In genomic region chr4:139078926-139079325, GRCh38 we compare ENCODE assay signal across 23 cellular contexts.
"Had no signal": no experiment of that assay in that cellular context is flagged by ENCODE, and none has a peak within 500 bp of the region (broad histone marks: within the 10 kb centered on the region; RNA-seq: fewer than 3 reads in every experiment).

No MANE protein-coding gene starts in this region.

- H3K27ac Mint-ChIP-seq: activated CD4-positive, alpha-beta memory T cell treated with anti-CD3 and anti-CD28 coated beads for 36 hours; activated CD8-positive, alpha-beta memory T cell treated with anti-CD3 and anti-CD28 coated beads, Interleukin-2, amount 10 ng/mL, durations not matched to agents 7 days and 5 days; dendritic cell treated with granulocyte-macrophage colony-stimulating factor and Interleukin-4, amounts not matched to agents 40 ng/mL and 50 ng/mL, for 4 days; mesothelial cell of epicardium; nephron progenitor cell; stimulated activated naive CD8-positive, alpha-beta T cell treated with anti-CD3 and anti-CD28 coated beads, Interleukin-15, amount 100 ng/mL, for 72 hours had no signal

- H3K36me3 Mint-ChIP-seq: activated naive CD8-positive, alpha-beta T cell had no signal

- H3K27me3 ChIP-seq: hepatocyte, suprapubic skin, transverse colon, vagina had no signal

- DNase-seq: activated CD4-positive, alpha-beta memory T cell treated with anti-CD3 and anti-CD28 coated beads for 36 hours; activated CD4-positive, alpha-beta T cell treated with anti-CD3 and anti-CD28 coated beads for 4 hours; activated CD8-positive, alpha-beta memory T cell treated with anti-CD3 and anti-CD28 coated beads, Interleukin-2, amount 10 ng/mL, durations not matched to agents 7 days and 5 days; effector CD8-positive, alpha-beta T cell; left colon; nephron progenitor cell; nucleus accumbens; retina; small intestine; stimulated activated CD4-positive, alpha-beta T cell treated with anti-CD3 and anti-CD28 coated beads, Interleukin-15, amount 100 ng/mL, for 24 hours; stimulated activated CD4-positive, alpha-beta T cell treated with anti-CD3 and anti-CD28 coated beads, Interleukin-2, amount 100 ng/mL, for 48 hours; stimulated activated naive CD8-positive, alpha-beta T cell treated with anti-CD3 and anti-CD28 coated beads, Interleukin-15, amount 100 ng/mL, for 72 hours; T-helper 2 cell; transverse colon had no signal

- H3K27ac ChIP-seq: hepatocyte, suprapubic skin, vagina had no signal

- H3K4me3 ChIP-seq: hepatocyte, lung, suprapubic skin, transverse colon, vagina had no signal

- H3K9me3 Mint-ChIP-seq: activated CD4-positive, alpha-beta memory T cell treated with anti-CD3 and anti-CD28 coated beads for 36 hours; dendritic cell treated with granulocyte-macrophage colony-stimulating factor and Interleukin-4, amounts not matched to agents 40 ng/mL and 50 ng/mL, for 4 days; mesothelial cell of epicardium; nephron progenitor cell; stimulated activated naive CD8-positive, alpha-beta T cell treated with anti-CD3 and anti-CD28 coated beads, Interleukin-15, amount 100 ng/mL, for 72 hours had no signal

- H3K27me3 Mint-ChIP-seq: activated CD4-positive, alpha-beta memory T cell treated with anti-CD3 and anti-CD28 coated beads for 36 hours; activated CD8-positive, alpha-beta memory T cell treated with anti-CD3 and anti-CD28 coated beads, Interleukin-2, amount 10 ng/mL, durations not matched to agents 7 days and 5 days; activated naive CD8-positive, alpha-beta T cell; dendritic cell treated with granulocyte-macrophage colony-stimulating factor and Interleukin-4, amounts not matched to agents 40 ng/mL and 50 ng/mL, for 4 days; stimulated activated naive CD8-positive, alpha-beta T cell treated with anti-CD3 and anti-CD28 coated beads, Interleukin-15, amount 100 ng/mL, for 72 hours had no signal

- H2AFZ ChIP-seq: hepatocyte had no signal

- H3K9me3 ChIP-seq: suprapubic skin, transverse colon, vagina had no signal

- H3K4me2 ChIP-seq: hepatocyte had no signal

- H3K36me3 ChIP-seq: suprapubic skin, transverse colon, vagina had no signal

- FAIRE-seq: bronchial epithelial cell, small intestine had no signal

- H3K4me3 Mint-ChIP-seq: activated CD4-positive, alpha-beta memory T cell treated with anti-CD3 and anti-CD28 coated beads for 36 hours; activated CD8-positive, alpha-beta memory T cell treated with anti-CD3 and anti-CD28 coated beads, Interleukin-2, amount 10 ng/mL, durations not matched to agents 7 days and 5 days; activated naive CD8-positive, alpha-beta T cell; dendritic cell treated with granulocyte-macrophage colony-stimulating factor and Interleukin-4, amounts not matched to agents 40 ng/mL and 50 ng/mL, for 4 days; mesothelial cell of epicardium; nephron progenitor cell; stimulated activated naive CD8-positive, alpha-beta T cell treated with anti-CD3 and anti-CD28 coated beads, Interleukin-15, amount 100 ng/mL, for 72 hours had no signal

- ATAC-seq: activated CD8-positive, alpha-beta memory T cell treated with anti-CD3 and anti-CD28 coated beads, Interleukin-2, amount 10 ng/mL, durations not matched to agents 7 days and 5 days; esophagus mucosa; left colon; stimulated activated naive CD8-positive, alpha-beta T cell treated with anti-CD3 and anti-CD28 coated beads, Interleukin-15, amount 100 ng/mL, for 72 hours had no signal
